In genomic region chr3:77296527-77296926, GRCh38 we compare ENCODE assay signal across 25 cellular contexts.
DNase-seq lines count a peak whose midpoint lies in the region; ATAC-seq, FAIRE-seq and TF ChIP-seq lines count a peak whose summit lies in the region.
"Had no signal": no experiment of that assay in that cellular context is flagged by ENCODE, and none has a peak within 500 bp of the region (broad histone marks: within the 10 kb centered on the region; RNA-seq: fewer than 3 reads in every experiment).

No MANE protein-coding gene starts in this region.

- TF ChIP-seq RAD21 in A549 (conservative IDR thresholded peaks at IDR 0.05 in 1 of 2, IDR thresholded peaks at IDR 0.05 in 1 of 2), result no peak

- no peak for TF ChIP-seq EP300 in A549 (IDR thresholded peaks at IDR 0.05)

- no peak for FAIRE-seq in A549 (lab: Jason Lieb, UNC)
- FAIRE-seq: endometrium had no signal

- no peak for TF ChIP-seq POLR2A in A549 (IDR thresholded peaks at IDR 0.05; ENCODE audit: low read length)

- no peaks in the 10 kb centered on the region for H3K4me1 ChIP-seq in A549
- H3K4me1 ChIP-seq: transverse colon had no signal

- H3K27ac ChIP-seq in A549, result no peak overlapping the region
- H3K27ac ChIP-seq: HL-60, transverse colon, VCaP had no signal

- H3K4me3 ChIP-seq in A549, result no peak overlapping the region
- H3K4me3 ChIP-seq: MG63, transverse colon had no signal

- no peaks in the 10 kb centered on the region; the same call in 2 of the 3 replicates for H3K9me3 ChIP-seq in A549
- H3K9me3 ChIP-seq: MG63, transverse colon had no signal

- no peak overlapping the region for H3K4me2 ChIP-seq in A549

- TF ChIP-seq CTCF in A549 (IDR thresholded peaks at IDR 0.05), result no peak

- DNase-seq in A549 (ENCODE audit: low read depth in 1 of 2, low spot score in 1 of 2) (peak in 1 of 2 experiments; percentile 19), LHCN-M2 (ENCODE audit: low read depth) (peak; percentile 0), amniotic epithelial cell (ENCODE audit: low read depth) (peak; percentile 0), iPS-NIHi7 (ENCODE audit: extremely low spot score) (peak; percentile 10), NCI-H187 (lab: John Stamatoyannopoulos, UW) (no peak)
- no peak for DNase-seq in stimulated activated CD8-positive, alpha-beta memory T cell treated with anti-CD3 and anti-CD28 coated beads, Interleukin-4, amount 100 ng/mL, for 48 hours
- DNase-seq: activated CD4-positive, alpha-beta T cell treated with anti-CD3 and anti-CD28 coated beads, Interleukin-2, amount 50 U/mL, for 1 hour; activated CD8-positive, alpha-beta memory T cell treated with anti-CD3 and anti-CD28 coated beads, Interleukin-2, amount 10 ng/mL, durations not matched to agents 7 days and 5 days; activated naive CD4-positive, alpha-beta T cell treated with anti-CD3 and anti-CD28 coated beads, Interleukin-2, amount 10 ng/mL, durations not matched to agents 7 days and 5 days; caudate nucleus; DMS79; glutamatergic neuron; left cardiac atrium; MG63; naive B cell; NCI-H1436; NCI-H510A treated with DMSO at 0.1 percent for 48 hours; nucleus accumbens; transverse colon had no signal

- 5% methylated on average over 5 of the region's 5 CpGs for WGBS in A549 (ENCODE audit: missing lambda C conversion rate)

- POLR2A ChIA-PET in A549 (lab: Yijun Ruan, JAX), result no interaction called here

- peak; percentile 57 to 96 for ATAC-seq in A549
- ATAC-seq in GM18861 (IDR thresholded peaks at IDR 0.05; ENCODE audit: unreplicated experiment), result no peak
- no peak for ATAC-seq in HG02571 (IDR thresholded peaks at IDR 0.05; ENCODE audit: unreplicated experiment)
- ATAC-seq: activated CD8-positive, alpha-beta memory T cell treated with anti-CD3 and anti-CD28 coated beads, Interleukin-2, amount 10 ng/mL, durations not matched to agents 7 days and 5 days; HCT116; left cardiac atrium had no signal

- CTCF ChIA-PET in A549 (lab: Yijun Ruan, JAX), result no interaction called here

TF ChIP-seq in A549, 52 proteins besides CTCF, POLR2A, EP300 and RAD21:
- TF ChIP-seq SMC3 (IDR thresholded peaks at IDR 0.05) (no peak), MAX (IDR thresholded peaks at IDR 0.05) (no peak), E2F6 (IDR thresholded peaks at IDR 0.05; ENCODE audit: borderline replicate concordance, low read depth) (no peak), ZC3H11A (IDR thresholded peaks at IDR 0.05) (no peak), HOXB5 (CRISPR knock-in tag; IDR thresholded peaks at IDR 0.05) (no peak), GATA3 (IDR thresholded peaks at IDR 0.05; ENCODE audit: borderline replicate concordance) (no peak), EHF (CRISPR knock-in tag; IDR thresholded peaks at IDR 0.05) (no peak), POLR2AphosphoS2 (conservative IDR thresholded peaks at IDR 0.05; ENCODE audit: low read length) (no peak), EHMT2 (IDR thresholded peaks at IDR 0.05; ENCODE audit: low read depth) (no peak), PHF8 (IDR thresholded peaks at IDR 0.05; ENCODE audit: borderline replicate concordance, low read depth) (no peak)

Comparison
In these comparisons a context has a peak if more than half of its experiments do, and no peak if none do; other contexts are left out.
1. ATAC-seq: peak in A549 (2 of 2); none in GM18861 (single experiment) and HG02571 (single experiment).
2. DNase-seq: peak in LHCN-M2 (single experiment), amniotic epithelial cell (single experiment) and iPS-NIHi7 (single experiment); none in NCI-H187 (0 of 2) and stimulated activated CD8-positive, alpha-beta memory T cell treated with anti-CD3 and anti-CD28 coated beads, Interleukin-4, amount 100 ng/mL, for 48 hours (single experiment).